Comparison of ENCODE assay signal across 8 cellular contexts in the genomic region with DNA sequence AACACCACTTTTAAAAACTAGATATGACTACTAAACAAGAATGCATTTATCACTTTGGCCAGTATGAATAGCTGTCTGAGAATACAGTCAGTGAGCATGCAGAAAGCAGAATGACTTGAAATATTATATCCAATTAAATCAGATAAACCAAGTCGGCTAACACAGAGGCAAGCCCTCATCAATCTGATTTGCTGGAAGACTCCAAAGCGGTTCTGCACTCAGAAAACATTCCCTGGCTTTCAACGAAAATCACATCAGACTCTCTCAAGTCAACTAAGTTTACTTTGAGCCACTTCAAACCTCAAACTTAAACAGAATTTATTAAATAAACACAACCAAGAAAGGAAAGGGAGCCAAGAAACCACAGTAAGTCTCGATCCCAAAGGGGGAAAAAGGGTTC. TPM values are rescaled to one million over a fixed set of nuclear protein-coding genes. Genes with fewer than 3 reads are reported as not detected.
DNase-seq lines count a peak whose midpoint lies in the region; ATAC-seq and TF ChIP-seq lines count a peak whose summit lies in the region.

No MANE protein-coding gene starts in this region.

- no peak for TF ChIP-seq CTCF in CD4-positive, alpha-beta T cell (IDR thresholded peaks at IDR 0.05)
- TF ChIP-seq CTCF in KMS-11 (conservative IDR thresholded peaks at IDR 0.05; ENCODE audit: low read depth, low read length), result no peak

- intact Hi-C loops in CD4-positive, alpha-beta T cell (cut with DNase I, micrococcal nuclease), result no loop called here

- no peaks in the 10 kb centered on the region for H3K36me3 ChIP-seq in KMS-11 (ENCODE audit: insufficient read depth)

- H3K9me3 Mint-ChIP-seq in CD4-positive, alpha-beta T cell, result no peaks in the 10 kb centered on the region
- H3K9me3 Mint-ChIP-seq in naive thymus-derived CD8-positive, alpha-beta T cell, result peaks cover 0 to 9% (median 2%) of the 10 kb centered on the region in 9 donors

- no peaks in the 10 kb centered on the region for H4K20me1 ChIP-seq in KMS-11 (ENCODE audit: insufficient read depth)

- H3K4me1 ChIP-seq in KMS-11 (ENCODE audit: low read depth, poor library complexity, severe bottlenecking), result peaks cover 9% of the 10 kb centered on the region

- H3K36me3 Mint-ChIP-seq in CD4-positive, alpha-beta T cell (ENCODE audit: low read depth), result no peaks in the 10 kb centered on the region
- H3K36me3 Mint-ChIP-seq in naive thymus-derived CD8-positive, alpha-beta T cell, result peaks cover 0 to 14% (median 0%) of the 10 kb centered on the region in 3 donors

- H3K4me1 Mint-ChIP-seq in CD4-positive, alpha-beta T cell (ENCODE audit: low read depth), result peaks cover 31% of the 10 kb centered on the region
- H3K4me1 Mint-ChIP-seq in naive thymus-derived CD8-positive, alpha-beta T cell, result peaks cover 6 to 27% (median 18%) of the 10 kb centered on the region in 4 donors

- no peak overlapping the region for H2AFZ ChIP-seq in KMS-11 (ENCODE audit: low read depth)

- no peak overlapping the region for H3K9ac ChIP-seq in KMS-11

- H3K27ac Mint-ChIP-seq in CD4-positive, alpha-beta T cell, result no peak overlapping the region
- H3K27ac Mint-ChIP-seq in naive thymus-derived CD8-positive, alpha-beta T cell, result no peak overlapping the region

- H3K79me2 ChIP-seq in KMS-11 (ENCODE audit: insufficient read depth, low read depth), result no peaks in the 10 kb centered on the region

- no peaks in the 10 kb centered on the region for H3K9me3 ChIP-seq in CD4-positive, alpha-beta T cell (ENCODE audit: control insufficient read depth, low read length)

- no peak overlapping the region for H3K4me3 ChIP-seq in KMS-11 (IDR thresholded peaks at IDR 0.05; ENCODE audit: insufficient read depth, low read depth, low read length)

- H3K27ac ChIP-seq in CD4-positive, alpha-beta T cell (ENCODE audit: low read depth, low read length), result no peak overlapping the region
- H3K27ac ChIP-seq in KMS-11, result no peak overlapping the region

- CTCF ChIA-PET in CD4-positive, alpha-beta T cell (lab: Charles Lee), result no interaction called here
- CTCF ChIA-PET in HEK293T (lab: Yijun Ruan, JAX), result interaction anchor here (0.8 kb wide), 1 partner anchor 1095 kb away, joined by 3 read pairs; no protein-coding TSS in a partner anchor

- POLR2A ChIA-PET in CD4-positive, alpha-beta T cell (lab: Charles Lee), result no interaction called here
- POLR2A ChIA-PET in naive thymus-derived CD8-positive, alpha-beta T cell (lab: Charles Lee), result no interaction called here
- POLR2A ChIA-PET in HEK293T (lab: Yijun Ruan, JAX), result no interaction called here

- peaks cover 83% of the 10 kb centered on the region for H3K27me3 Mint-ChIP-seq in CD4-positive, alpha-beta T cell
- peaks cover 52 to 86% (median 67%) of the 10 kb centered on the region in 5 donors for H3K27me3 Mint-ChIP-seq in naive thymus-derived CD8-positive, alpha-beta T cell

- H3K4me3 Mint-ChIP-seq in CD4-positive, alpha-beta T cell, result peak overlapping the region; percentile 56
- H3K4me3 Mint-ChIP-seq in naive thymus-derived CD8-positive, alpha-beta T cell, result peak overlapping the region; percentile 6 to 77 (median 59)

- ATAC-seq in CD4-positive, alpha-beta T cell (ENCODE audit: poor library complexity), result no peak
- ATAC-seq in naive thymus-derived CD8-positive, alpha-beta T cell, result no peak
- no peak for ATAC-seq in HG03045 (IDR thresholded peaks at IDR 0.05; ENCODE audit: unreplicated experiment)
- no peak for ATAC-seq in GM21528 (IDR thresholded peaks at IDR 0.05; ENCODE audit: low FRiP score, unreplicated experiment)

- H3K4me2 ChIP-seq in KMS-11, result peak overlapping the region; percentile 65

- peaks cover 60% of the 10 kb centered on the region for H3K27me3 ChIP-seq in CD4-positive, alpha-beta T cell (ENCODE audit: control insufficient read depth, insufficient read depth, low read length)
- H3K27me3 ChIP-seq in KMS-11 (ENCODE audit: insufficient read depth, low read depth), result peaks cover 9% of the 10 kb centered on the region

- DNase-seq in CD4-positive, alpha-beta T cell, result no peak
- DNase-seq in dermis blood vessel endothelial cell (peak; percentile 52), HEK293T (ENCODE audit: extremely low spot score) (no peak), hypothalamus (lab: John Stamatoyannopoulos, UW) (no peak)
- no peak for DNase-seq in naive thymus-derived CD8-positive, alpha-beta T cell

TF ChIP-seq in HEK293T, 16 proteins besides CTCF, POLR2A, EP300 and RAD21:
- TF ChIP-seq, protein P1, sequence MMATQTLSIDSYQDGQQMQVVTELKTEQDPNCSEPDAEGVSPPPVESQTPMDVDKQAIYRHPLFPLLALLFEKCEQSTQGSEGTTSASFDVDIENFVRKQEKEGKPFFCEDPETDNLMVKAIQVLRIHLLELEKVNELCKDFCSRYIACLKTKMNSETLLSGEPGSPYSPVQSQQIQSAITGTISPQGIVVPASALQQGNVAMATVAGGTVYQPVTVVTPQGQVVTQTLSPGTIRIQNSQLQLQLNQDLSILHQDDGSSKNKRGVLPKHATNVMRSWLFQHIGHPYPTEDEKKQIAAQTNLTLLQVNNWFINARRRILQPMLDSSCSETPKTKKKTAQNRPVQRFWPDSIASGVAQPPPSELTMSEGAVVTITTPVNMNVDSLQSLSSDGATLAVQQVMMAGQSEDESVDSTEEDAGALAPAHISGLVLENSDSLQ (IDR thresholded peaks at IDR 0.05), result no peak
- no peak for TF ChIP-seq SUZ12 (IDR thresholded peaks at IDR 0.05)
- TF ChIP-seq HDGF (IDR thresholded peaks at IDR 0.05; ENCODE audit: borderline replicate concordance), result no peak
- no peak for TF ChIP-seq TARDBP (IDR thresholded peaks at IDR 0.05)
- no peak for TF ChIP-seq ARNT (IDR thresholded peaks at IDR 0.05)
- no peak for TF ChIP-seq SP1 (IDR thresholded peaks at IDR 0.05)
- no peak for TF ChIP-seq ZNF384 (IDR thresholded peaks at IDR 0.05)
- no peak for TF ChIP-seq FOXA1 (IDR thresholded peaks at IDR 0.05)
- TF ChIP-seq L3MBTL2 (conservative IDR thresholded peaks at IDR 0.05), result no peak
- TF ChIP-seq CTBP1 (IDR thresholded peaks at IDR 0.05; ENCODE audit: borderline replicate concordance), result no peak
- TF ChIP-seq NFRKB (IDR thresholded peaks at IDR 0.05), result no peak
- no peak for TF ChIP-seq ELF4 (IDR thresholded peaks at IDR 0.05)
- no peak for TF ChIP-seq LEF1 (IDR thresholded peaks at IDR 0.05; ENCODE audit: borderline replicate concordance)
- no peak for TF ChIP-seq BHLHE40 (IDR thresholded peaks at IDR 0.05; ENCODE audit: borderline replicate concordance)
- no peak for TF ChIP-seq FOXM1 (IDR thresholded peaks at IDR 0.05; ENCODE audit: borderline replicate concordance)
- TF ChIP-seq FOXK2 (IDR thresholded peaks at IDR 0.05), result no peak

RNA-seq across cellular contexts. Expression of a gene that starts 1.4 kb away (rescaled TPM):
- total RNA-seq in CD4-positive, alpha-beta T cell, result not detected
- 99.8 and 140 TPM in 2 replicates for total RNA-seq in dermis blood vessel endothelial cell
- not detected for total RNA-seq in naive thymus-derived CD8-positive, alpha-beta T cell
- polyA plus RNA-seq in naive thymus-derived CD8-positive, alpha-beta T cell, result under 1 TPM in 2 of 3 donors, not detected in 1; 0.02 to 0.07 TPM

Comparison
In these comparisons a context has a peak if more than half of its experiments do, and no peak if none do; other contexts are left out.
1. RNA of a gene that starts 1.4 kb away (total RNA-seq): 99.8 to 140 TPM in dermis blood vessel endothelial cell; not detected in naive thymus-derived CD8-positive, alpha-beta T cell and not detected in CD4-positive, alpha-beta T cell; every median in the first group is over 10 times any median in the second.